ENCODE assay signal across 8 cellular contexts in the genomic region with DNA sequence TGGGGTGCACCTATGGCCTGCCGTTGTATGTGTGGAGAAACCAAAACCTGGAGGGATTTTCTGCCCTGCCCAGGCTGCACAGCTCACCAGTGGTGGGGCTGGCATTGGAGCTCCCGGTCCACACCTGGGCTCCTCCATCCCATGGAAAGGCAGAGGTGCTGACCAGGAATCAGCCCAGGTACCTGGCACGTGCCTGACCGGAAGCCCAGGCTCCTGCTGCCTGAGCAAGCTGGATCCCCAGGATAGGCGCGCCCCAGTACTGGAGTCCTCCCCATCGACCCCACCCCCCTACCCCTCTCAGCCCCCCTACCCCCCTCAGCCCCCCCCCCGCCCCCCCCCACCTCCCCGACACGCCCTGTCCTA. TPM values are rescaled to one million over a fixed set of nuclear protein-coding genes. Genes with fewer than 3 reads are reported as not detected.
DNase-seq lines count a peak whose midpoint lies in the region; ATAC-seq and TF ChIP-seq lines count a peak whose summit lies in the region.

No MANE protein-coding gene starts in this region.

- H3K36me3 ChIP-seq in urinary bladder (ENCODE audit: insufficient read depth), result no peaks in the 10 kb centered on the region

- in situ Hi-C loops in astrocyte of the cerebellum (cut with HindIII; ENCODE audit: low sequenced_read_pairs), result no loop called here

- H3K4me3 ChIP-seq in astrocyte of the cerebellum (ENCODE audit: low read depth, low read length) (peak overlapping the region; percentile 33), mononuclear cell (ENCODE audit: low read length) (peak overlapping the region; percentile 40), urinary bladder (ENCODE audit: low read depth, low read length) (peak overlapping the region; percentile 41)

- no peak for TF ChIP-seq CTCF in astrocyte of the cerebellum (IDR thresholded peaks at IDR 0.05; ENCODE audit: low read depth, low read length, missing control alignments)

- no peak overlapping the region for H3K27ac ChIP-seq in urinary bladder (ENCODE audit: low read depth)

- peak; percentile 10 for ATAC-seq in Right ventricle myocardium inferior
- no peak for ATAC-seq in left cardiac atrium
- ATAC-seq in HG03097 (IDR thresholded peaks at IDR 0.05; ENCODE audit: low FRiP score, unreplicated experiment), result no peak

- DNase-seq in Right ventricle myocardium inferior (ENCODE audit: missing footprints) (no peak), left cardiac atrium (no peak), astrocyte of the cerebellum (ENCODE audit: low read depth) (no peak), UCSD-AML1 (lab: John Stamatoyannopoulos, UW; ENCODE audit: unreplicated experiment) (no peak), KG1 (lab: John Stamatoyannopoulos, UW) (no peak)

- no peaks in the 10 kb centered on the region for H3K27me3 ChIP-seq in mononuclear cell (ENCODE audit: insufficient read depth, low read length)

- no peaks in the 10 kb centered on the region for H3K9me3 ChIP-seq in mononuclear cell (ENCODE audit: low read depth, low read length)

- intact Hi-C loops in Right ventricle myocardium inferior (cut with DNase I) (loop anchor here (1.0 to 10.0 kb wide), 4 partner anchors 42 to 408 kb away; partner anchors contain the start of gene SMIM29), left cardiac atrium (cut with DNase I) (loop anchor here (2.0 to 10.0 kb wide), 4 partner anchors 42 to 408 kb away; no protein-coding TSS in a partner anchor)

- 68% methylated on average over 10 of the region's 10 CpGs for WGBS in urinary bladder

- H3K4me1 ChIP-seq in mononuclear cell (ENCODE audit: insufficient read depth, low read length), result peaks cover 10% of the 10 kb centered on the region
- H3K4me1 ChIP-seq in urinary bladder (ENCODE audit: insufficient read depth), result no peaks in the 10 kb centered on the region

RNA-seq across cellular contexts. Expression of gene HMGA1, which starts 39.9 kb away (rescaled TPM):
- 44.4 TPM for total RNA-seq in Right ventricle myocardium inferior
- 10 to 100 TPM; 32.5 to 36.2 TPM for total RNA-seq in left cardiac atrium
- 44.3 TPM for total RNA-seq in mononuclear cell
- 12.4 TPM for total RNA-seq in urinary bladder
- polyA plus RNA-seq in urinary bladder, result 23.6 TPM

RNA-seq across cellular contexts. Expression of gene GRM4, which starts 50.9 kb away (rescaled TPM):
- total RNA-seq in Right ventricle myocardium inferior (not detected), left cardiac atrium (not detected), mononuclear cell (under 0.01 TPM), urinary bladder (0.11 TPM)
- 0.01 TPM for polyA plus RNA-seq in urinary bladder

RNA-seq across cellular contexts. Expression of gene SMIM29, which starts 52.0 kb away (rescaled TPM):
- total RNA-seq in Right ventricle myocardium inferior, result 20.7 TPM
- 10 to 100 TPM; 18.4 to 22.7 TPM for total RNA-seq in left cardiac atrium
- 12.3 TPM for total RNA-seq in mononuclear cell
- 4.2 TPM for total RNA-seq in urinary bladder
- polyA plus RNA-seq in urinary bladder, result 44.9 TPM
